Comparison of ENCODE assay signal across 22 cellular contexts in genomic region chr12:49616533-49617219, GRCh38. TPM values are rescaled to one million over a fixed set of nuclear protein-coding genes. Genes with fewer than 3 reads are reported as not detected.
"Had no signal": no experiment of that assay in that cellular context is flagged by ENCODE, and none has a peak within 500 bp of the region (broad histone marks: within the 10 kb centered on the region; RNA-seq: fewer than 3 reads in every experiment).

No MANE protein-coding gene starts in this region.

- H3K27ac ChIP-seq: cardiac muscle cell, epithelial cell of prostate, left lung, thyroid gland had no signal

- FAIRE-seq: keratinocyte had no signal

- H3K9me3 Mint-ChIP-seq: activated B cell treated with CpG ODN at 0.5 μM for 24 hours; activated CD4-positive, alpha-beta memory T cell treated with anti-CD3 and anti-CD28 coated beads, Interleukin-2, amount 10 ng/mL, durations not matched to agents 7 days and 5 days; activated naive CD8-positive, alpha-beta T cell treated with anti-CD3 and anti-CD28 coated beads for 36 hours; activated T-helper 17 cell treated with anti-CD3 and anti-CD28 coated beads, Interleukin-2, amount 50 U/mL, for 72 hours; dendritic cell treated with granulocyte-macrophage colony-stimulating factor and Interleukin-4, amounts not matched to agents 40 ng/mL and 50 ng/mL, for 4 days had no signal

- H3K27me3 ChIP-seq: cardiac muscle cell, thyroid gland had no signal

- H3K4me3 ChIP-seq: cardiac muscle cell, left lung, thyroid gland had no signal

- H3K36me3 ChIP-seq: cardiac muscle cell, left lung, thyroid gland had no signal

- ATAC-seq: activated CD8-positive, alpha-beta memory T cell treated with anti-CD3 and anti-CD28 coated beads, Interleukin-2, amount 10 ng/mL, durations not matched to agents 7 days and 5 days; activated T-helper 17 cell treated with anti-CD3 and anti-CD28 coated beads, Interleukin-2, amount 50 U/mL, for 72 hours; left lung had no signal

- H3K4me3 Mint-ChIP-seq: activated B cell treated with CpG ODN at 0.5 μM for 24 hours; activated CD4-positive, alpha-beta memory T cell treated with anti-CD3 and anti-CD28 coated beads, Interleukin-2, amount 10 ng/mL, durations not matched to agents 7 days and 5 days; activated CD8-positive, alpha-beta memory T cell treated with anti-CD3 and anti-CD28 coated beads, Interleukin-2, amount 10 ng/mL, durations not matched to agents 7 days and 5 days; activated naive CD8-positive, alpha-beta T cell treated with anti-CD3 and anti-CD28 coated beads for 36 hours; activated T-helper 17 cell treated with anti-CD3 and anti-CD28 coated beads, Interleukin-2, amount 50 U/mL, for 72 hours; dendritic cell treated with granulocyte-macrophage colony-stimulating factor and Interleukin-4, amounts not matched to agents 40 ng/mL and 50 ng/mL, for 4 days had no signal

- DNase-seq: activated B cell treated with CpG ODN at 0.5 μM for 24 hours; activated CD4-positive, alpha-beta memory T cell treated with anti-CD3 and anti-CD28 coated beads, Interleukin-2, amount 10 ng/mL, durations not matched to agents 7 days and 5 days; activated CD4-positive, alpha-beta T cell treated with anti-CD3 and anti-CD28 coated beads for 4 hours; activated CD8-positive, alpha-beta memory T cell treated with anti-CD3 and anti-CD28 coated beads, Interleukin-2, amount 10 ng/mL, durations not matched to agents 7 days and 5 days; activated naive CD4-positive, alpha-beta T cell; activated naive CD8-positive, alpha-beta T cell treated with anti-CD3 and anti-CD28 coated beads for 36 hours; amygdala; foreskin melanocyte; hypothalamus; left lung; mammary epithelial cell; occipital lobe; retina; stimulated activated CD4-positive, alpha-beta T cell treated with anti-CD3 and anti-CD28 coated beads, Interleukin-1b, Interleukin-23, amount 100 ng/mL, for 48 hours; stimulated activated naive CD4-positive, alpha-beta T cell treated with Interleukin-2 at 50 U/mL for 16 hours; thyroid gland had no signal

- H3K27ac Mint-ChIP-seq: activated B cell treated with CpG ODN at 0.5 μM for 24 hours; activated CD4-positive, alpha-beta memory T cell treated with anti-CD3 and anti-CD28 coated beads, Interleukin-2, amount 10 ng/mL, durations not matched to agents 7 days and 5 days; activated CD8-positive, alpha-beta memory T cell treated with anti-CD3 and anti-CD28 coated beads, Interleukin-2, amount 10 ng/mL, durations not matched to agents 7 days and 5 days; activated naive CD8-positive, alpha-beta T cell treated with anti-CD3 and anti-CD28 coated beads for 36 hours; activated T-helper 17 cell treated with anti-CD3 and anti-CD28 coated beads, Interleukin-2, amount 50 U/mL, for 72 hours; dendritic cell treated with granulocyte-macrophage colony-stimulating factor and Interleukin-4, amounts not matched to agents 40 ng/mL and 50 ng/mL, for 4 days had no signal

- H3K36me3 Mint-ChIP-seq: activated CD8-positive, alpha-beta memory T cell treated with anti-CD3 and anti-CD28 coated beads, Interleukin-2, amount 10 ng/mL, durations not matched to agents 7 days and 5 days; activated naive CD8-positive, alpha-beta T cell treated with anti-CD3 and anti-CD28 coated beads for 36 hours had no signal

- H3K9me3 ChIP-seq: left lung, thyroid gland had no signal

RNA-seq across cellular contexts. Expression of gene FAM186B, which starts 11.2 kb away (rescaled TPM):
- total RNA-seq: activated CD4-positive, alpha-beta memory T cell treated with anti-CD3 and anti-CD28 coated beads, Interleukin-2, amount 10 ng/mL, durations not matched to agents 7 days and 5 days; activated CD8-positive, alpha-beta memory T cell treated with anti-CD3 and anti-CD28 coated beads, Interleukin-2, amount 10 ng/mL, durations not matched to agents 7 days and 5 days; occipital lobe had no signal
- polyA plus RNA-seq: neural cell had no signal
